In the genomic region with DNA sequence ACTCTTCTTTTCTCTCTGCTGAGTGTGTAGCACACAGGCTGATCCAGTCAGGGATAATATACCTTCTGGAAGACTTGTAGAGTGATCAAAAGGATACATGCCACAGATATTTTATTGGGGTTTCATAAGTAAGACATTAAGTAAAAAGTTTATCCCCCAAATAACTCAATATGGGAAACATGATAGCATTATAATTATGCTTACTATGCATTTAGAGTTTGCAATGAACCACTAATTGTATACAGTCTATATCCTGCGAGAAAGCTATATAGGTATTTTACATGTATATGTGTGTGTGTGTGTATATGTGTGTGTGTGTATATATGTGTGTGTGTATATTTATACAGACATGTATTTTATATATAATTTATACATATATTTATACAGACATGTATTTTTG, we compare ENCODE assay signal across 8 cellular contexts.
"Had no signal": no experiment of that assay in that cellular context is flagged by ENCODE, and none has a peak within 500 bp of the region (broad histone marks: within the 10 kb centered on the region; RNA-seq: fewer than 3 reads in every experiment).

No MANE protein-coding gene starts in this region.

- H3K27ac Mint-ChIP-seq: GM23338, H9 had no signal

- FAIRE-seq: H1, H54, HTR-8/SVneo had no signal

- H3K27ac ChIP-seq: KMS-11 had no signal

- H3K4me2 ChIP-seq: GM23338, KMS-11 had no signal

- H3K4me1 Mint-ChIP-seq: GM23338 had no signal

- DNase-seq: H9, HCEC 1CT, KBM-7 had no signal

- H3K4me3 Mint-ChIP-seq: GM23338, H9 had no signal

- H2AFZ ChIP-seq: GM23338 had no signal

- ATAC-seq: GM23338 had no signal

- H3K9me3 Mint-ChIP-seq: GM23338, H9 had no signal

- H3K4me3 ChIP-seq: GM23338 had no signal

- H3K9ac ChIP-seq: KMS-11 had no signal
